1 cellular context compared by ENCODE assay signal in the genomic region with DNA sequence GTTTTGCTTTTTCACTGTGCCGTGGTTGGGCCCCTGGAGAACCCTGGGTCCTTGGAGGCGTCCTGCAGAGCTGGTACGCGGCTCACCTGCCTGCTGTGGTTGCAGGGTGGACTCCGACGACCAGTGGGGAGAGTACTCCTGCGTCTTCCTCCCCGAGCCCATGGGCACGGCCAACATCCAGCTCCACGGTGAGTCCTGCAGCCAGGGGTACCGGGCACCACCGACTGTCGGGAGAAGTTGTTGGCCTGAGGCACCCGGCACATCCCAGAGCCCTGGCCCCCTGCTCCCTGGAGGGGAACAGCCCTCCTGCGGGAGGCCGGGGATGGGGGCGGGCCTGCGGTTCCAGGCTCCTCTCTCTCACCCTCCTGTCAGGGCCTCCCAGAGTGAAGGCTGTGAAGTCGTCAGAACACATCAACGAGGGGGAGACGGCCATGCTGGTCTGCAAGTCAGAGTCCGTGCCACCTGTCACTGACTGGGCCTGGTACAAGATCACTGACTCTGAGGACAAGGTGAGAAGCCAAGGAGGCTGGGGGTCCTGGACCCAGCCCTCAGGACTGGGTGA.
TF ChIP-seq lines count a peak whose summit lies in the region.

No MANE protein-coding gene starts in this region.

TF ChIP-seq in K562, 482 proteins besides CTCF, POLR2A, EP300 and RAD21:
- TF ChIP-seq, protein P1, sequence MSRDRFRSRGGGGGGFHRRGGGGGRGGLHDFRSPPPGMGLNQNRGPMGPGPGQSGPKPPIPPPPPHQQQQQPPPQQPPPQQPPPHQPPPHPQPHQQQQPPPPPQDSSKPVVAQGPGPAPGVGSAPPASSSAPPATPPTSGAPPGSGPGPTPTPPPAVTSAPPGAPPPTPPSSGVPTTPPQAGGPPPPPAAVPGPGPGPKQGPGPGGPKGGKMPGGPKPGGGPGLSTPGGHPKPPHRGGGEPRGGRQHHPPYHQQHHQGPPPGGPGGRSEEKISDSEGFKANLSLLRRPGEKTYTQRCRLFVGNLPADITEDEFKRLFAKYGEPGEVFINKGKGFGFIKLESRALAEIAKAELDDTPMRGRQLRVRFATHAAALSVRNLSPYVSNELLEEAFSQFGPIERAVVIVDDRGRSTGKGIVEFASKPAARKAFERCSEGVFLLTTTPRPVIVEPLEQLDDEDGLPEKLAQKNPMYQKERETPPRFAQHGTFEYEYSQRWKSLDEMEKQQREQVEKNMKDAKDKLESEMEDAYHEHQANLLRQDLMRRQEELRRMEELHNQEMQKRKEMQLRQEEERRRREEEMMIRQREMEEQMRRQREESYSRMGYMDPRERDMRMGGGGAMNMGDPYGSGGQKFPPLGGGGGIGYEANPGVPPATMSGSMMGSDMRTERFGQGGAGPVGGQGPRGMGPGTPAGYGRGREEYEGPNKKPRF (IDR thresholded peaks at IDR 0.05; ENCODE audit: low read depth, low read length), result no peak
- TF ChIP-seq, protein P2, sequence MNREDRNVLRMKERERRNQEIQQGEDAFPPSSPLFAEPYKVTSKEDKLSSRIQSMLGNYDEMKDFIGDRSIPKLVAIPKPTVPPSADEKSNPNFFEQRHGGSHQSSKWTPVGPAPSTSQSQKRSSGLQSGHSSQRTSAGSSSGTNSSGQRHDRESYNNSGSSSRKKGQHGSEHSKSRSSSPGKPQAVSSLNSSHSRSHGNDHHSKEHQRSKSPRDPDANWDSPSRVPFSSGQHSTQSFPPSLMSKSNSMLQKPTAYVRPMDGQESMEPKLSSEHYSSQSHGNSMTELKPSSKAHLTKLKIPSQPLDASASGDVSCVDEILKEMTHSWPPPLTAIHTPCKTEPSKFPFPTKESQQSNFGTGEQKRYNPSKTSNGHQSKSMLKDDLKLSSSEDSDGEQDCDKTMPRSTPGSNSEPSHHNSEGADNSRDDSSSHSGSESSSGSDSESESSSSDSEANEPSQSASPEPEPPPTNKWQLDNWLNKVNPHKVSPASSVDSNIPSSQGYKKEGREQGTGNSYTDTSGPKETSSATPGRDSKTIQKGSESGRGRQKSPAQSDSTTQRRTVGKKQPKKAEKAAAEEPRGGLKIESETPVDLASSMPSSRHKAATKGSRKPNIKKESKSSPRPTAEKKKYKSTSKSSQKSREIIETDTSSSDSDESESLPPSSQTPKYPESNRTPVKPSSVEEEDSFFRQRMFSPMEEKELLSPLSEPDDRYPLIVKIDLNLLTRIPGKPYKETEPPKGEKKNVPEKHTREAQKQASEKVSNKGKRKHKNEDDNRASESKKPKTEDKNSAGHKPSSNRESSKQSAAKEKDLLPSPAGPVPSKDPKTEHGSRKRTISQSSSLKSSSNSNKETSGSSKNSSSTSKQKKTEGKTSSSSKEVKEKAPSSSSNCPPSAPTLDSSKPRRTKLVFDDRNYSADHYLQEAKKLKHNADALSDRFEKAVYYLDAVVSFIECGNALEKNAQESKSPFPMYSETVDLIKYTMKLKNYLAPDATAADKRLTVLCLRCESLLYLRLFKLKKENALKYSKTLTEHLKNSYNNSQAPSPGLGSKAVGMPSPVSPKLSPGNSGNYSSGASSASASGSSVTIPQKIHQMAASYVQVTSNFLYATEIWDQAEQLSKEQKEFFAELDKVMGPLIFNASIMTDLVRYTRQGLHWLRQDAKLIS (CRISPR knock-in tag; IDR thresholded peaks at IDR 0.05), result no peak
- peak; percentile 29; the same call in 1 of the 2 replicates for TF ChIP-seq POLR2G (IDR thresholded peaks at IDR 0.05; ENCODE audit: low read depth, low read length)
